ENCODE assay signal across 19 cellular contexts in the genomic region with DNA sequence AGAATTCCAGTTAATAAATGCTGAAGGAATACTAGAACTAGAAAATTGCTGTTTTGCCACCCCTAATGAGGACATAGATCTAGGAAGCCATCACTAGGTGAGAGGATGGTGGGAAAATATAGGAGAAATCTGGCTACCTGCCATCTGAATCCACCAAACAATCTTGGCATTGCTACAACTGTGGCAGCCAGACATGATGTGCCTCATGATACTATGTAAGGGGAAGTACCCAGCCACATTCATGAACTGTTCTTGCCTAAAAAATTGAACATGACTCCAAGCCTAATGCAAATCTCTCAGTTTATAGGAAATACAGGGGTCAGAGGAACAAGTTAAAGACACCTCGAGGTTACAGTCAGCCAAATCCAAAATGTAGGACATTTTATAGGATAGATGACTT.
DNase-seq lines count a peak whose midpoint lies in the region; ATAC-seq and TF ChIP-seq lines count a peak whose summit lies in the region.
"Had no signal": no experiment of that assay in that cellular context is flagged by ENCODE, and none has a peak within 500 bp of the region (broad histone marks: within the 10 kb centered on the region; RNA-seq: fewer than 3 reads in every experiment).

No MANE protein-coding gene starts in this region.

- no peaks in the 10 kb centered on the region for H4K20me1 ChIP-seq in hepatocyte (ENCODE audit: insufficient read depth, poor library complexity, severe bottlenecking)

- H3K4me2 ChIP-seq in hepatocyte: no peak overlapping the region
- H3K4me2 ChIP-seq: GM23338 had no signal

- no peaks in the 10 kb centered on the region for H3K9me3 ChIP-seq in HUES64 (ENCODE audit: insufficient read depth, low read depth, low read length)
- H3K9me3 ChIP-seq in hepatocyte (ENCODE audit: low read depth): no peaks in the 10 kb centered on the region
- H3K9me3 ChIP-seq: prostate gland, tibial artery had no signal

- H3K4me1 ChIP-seq in HUES64 (ENCODE audit: insufficient read depth, low read length) (no peaks in the 10 kb centered on the region), foreskin keratinocyte (no peaks in the 10 kb centered on the region), hepatocyte (ENCODE audit: insufficient read depth) (no peaks in the 10 kb centered on the region)
- H3K4me1 ChIP-seq: prostate gland had no signal

- H3K4me3 ChIP-seq in HUES64 (ENCODE audit: low read length) (no peak overlapping the region), hepatocyte (no peak overlapping the region)
- H3K4me3 ChIP-seq: GM23338, prostate gland, tibial artery had no signal

- no peak for DNase-seq in activated T-cell treated with anti-CD3 and anti-CD28 coated beads, Interleukin-2, amount 50 U/mL, for 24 hours
- DNase-seq in activated T-cell treated with anti-CD3 and anti-CD28 coated beads, Interleukin-2, amount 50 U/mL, for 48 hours: no peak
- DNase-seq in activated CD8-positive, alpha-beta T cell treated with anti-CD3 and anti-CD28 coated beads for 36 hours: no peak
- DNase-seq in natural killer cell treated with Interleukin-12 subunit alpha and Interleukin-12 subunit beta and Interleukin-15 and Interleukin-18, amount 100 ng/mL, for 72 hours (ENCODE audit: low spot score): no peak
- DNase-seq in foreskin keratinocyte (no peak), NCI-H1930 (lab: John Stamatoyannopoulos, UW) (no peak), hepatocyte (ENCODE audit: low spot score) (no peak)
- DNase-seq: activated CD4-positive, alpha-beta T cell treated with anti-CD3 and anti-CD28 coated beads, Interleukin-2, amount 50 U/mL, for 48 hours; cortex of kidney; DMS79 treated with DMSO at 0.1 percent for 48 hours; KG1; NCI-H1092; Right ventricle myocardium superior; stimulated activated naive CD4-positive, alpha-beta T cell; tibial artery had no signal

- TF ChIP-seq CTCF in activated CD8-positive, alpha-beta T cell treated with anti-CD3 and anti-CD28 coated beads for 36 hours (IDR thresholded peaks at IDR 0.05): no peak
- TF ChIP-seq CTCF in foreskin keratinocyte (conservative IDR thresholded peaks at IDR 0.05): no peak
- no peak for TF ChIP-seq CTCF in hepatocyte (IDR thresholded peaks at IDR 0.05; ENCODE audit: poor library complexity)

- no peak for ATAC-seq in activated CD8-positive, alpha-beta T cell treated with anti-CD3 and anti-CD28 coated beads for 36 hours
- ATAC-seq in natural killer cell treated with Interleukin-12 subunit alpha and Interleukin-12 subunit beta and Interleukin-15 and Interleukin-18, amount 100 ng/mL, for 72 hours: no peak
- ATAC-seq in foreskin keratinocyte: no peak
- ATAC-seq: GM23338 had no signal

- 93% methylated on average over 1 of the region's 1 CpG for WGBS in HUES64
- 93% methylated on average over 1 of the region's 1 CpG for WGBS in hepatocyte (ENCODE audit: low lambda C conversion rate, missing lambda C conversion rate)

- H3K9ac ChIP-seq in HUES64 (ENCODE audit: low read depth, low read length): 0 out of 2 replicates have a peak overlapping the region, but pooled peaks have one; percentile 14

- no peaks in the 10 kb centered on the region for H3K9me3 Mint-ChIP-seq in activated T-cell treated with anti-CD3 and anti-CD28 coated beads, Interleukin-2, amount 50 U/mL, for 24 hours
- H3K9me3 Mint-ChIP-seq in activated CD8-positive, alpha-beta T cell treated with anti-CD3 and anti-CD28 coated beads for 36 hours: no peaks in the 10 kb centered on the region
- no peaks in the 10 kb centered on the region for H3K9me3 Mint-ChIP-seq in natural killer cell treated with Interleukin-12 subunit alpha and Interleukin-12 subunit beta and Interleukin-15 and Interleukin-18, amount 100 ng/mL, for 72 hours
- H3K9me3 Mint-ChIP-seq: CD14-positive monocyte, GM23338 had no signal

- no peaks in the 10 kb centered on the region for H3K27me3 Mint-ChIP-seq in activated T-cell treated with anti-CD3 and anti-CD28 coated beads, Interleukin-2, amount 50 U/mL, for 24 hours
- H3K27me3 Mint-ChIP-seq in activated CD8-positive, alpha-beta T cell treated with anti-CD3 and anti-CD28 coated beads for 36 hours: no peaks in the 10 kb centered on the region
- no peaks in the 10 kb centered on the region for H3K27me3 Mint-ChIP-seq in natural killer cell treated with Interleukin-12 subunit alpha and Interleukin-12 subunit beta and Interleukin-15 and Interleukin-18, amount 100 ng/mL, for 72 hours

- peaks cover 8% of the 10 kb centered on the region for H3K4me1 Mint-ChIP-seq in activated T-cell treated with anti-CD3 and anti-CD28 coated beads, Interleukin-2, amount 50 U/mL, for 24 hours (ENCODE audit: low read depth)
- peaks cover 5% of the 10 kb centered on the region for H3K4me1 Mint-ChIP-seq in activated CD8-positive, alpha-beta T cell treated with anti-CD3 and anti-CD28 coated beads for 36 hours (ENCODE audit: low read depth)
- peaks cover 10 to 17% of the 10 kb centered on the region in 2 donors for H3K4me1 Mint-ChIP-seq in natural killer cell treated with Interleukin-12 subunit alpha and Interleukin-12 subunit beta and Interleukin-15 and Interleukin-18, amount 100 ng/mL, for 72 hours (ENCODE audit: low read depth in 2 of 2)
- H3K4me1 Mint-ChIP-seq: GM23338 had no signal

- peaks cover 86% of the 10 kb centered on the region for H3K36me3 Mint-ChIP-seq in activated T-cell treated with anti-CD3 and anti-CD28 coated beads, Interleukin-2, amount 50 U/mL, for 24 hours (ENCODE audit: low read depth)
- peaks cover 39% of the 10 kb centered on the region for H3K36me3 Mint-ChIP-seq in activated CD8-positive, alpha-beta T cell treated with anti-CD3 and anti-CD28 coated beads for 36 hours (ENCODE audit: low read depth)
- peaks cover 19% of the 10 kb centered on the region for H3K36me3 Mint-ChIP-seq in natural killer cell treated with Interleukin-12 subunit alpha and Interleukin-12 subunit beta and Interleukin-15 and Interleukin-18, amount 100 ng/mL, for 72 hours

- no peaks in the 10 kb centered on the region for H3K27me3 ChIP-seq in HUES64 (ENCODE audit: insufficient read depth, low read length)
- H3K27me3 ChIP-seq in foreskin keratinocyte: no peaks in the 10 kb centered on the region
- no peaks in the 10 kb centered on the region for H3K27me3 ChIP-seq in hepatocyte
- H3K27me3 ChIP-seq: tibial artery had no signal

- no peaks in the 10 kb centered on the region for H3K9me2 ChIP-seq in hepatocyte (replicated peaks; ENCODE audit: insufficient read depth)

- POLR2A ChIA-PET in activated CD8-positive, alpha-beta T cell treated with anti-CD3 and anti-CD28 coated beads for 36 hours (lab: Charles Lee): no interaction called here

- no peaks in the 10 kb centered on the region for H3K79me2 ChIP-seq in hepatocyte

- peak overlapping the region; percentile 76 for H3K27ac Mint-ChIP-seq in activated T-cell treated with anti-CD3 and anti-CD28 coated beads, Interleukin-2, amount 50 U/mL, for 24 hours
- peak overlapping the region; percentile 76 for H3K27ac Mint-ChIP-seq in activated CD8-positive, alpha-beta T cell treated with anti-CD3 and anti-CD28 coated beads for 36 hours
- H3K27ac Mint-ChIP-seq in natural killer cell treated with Interleukin-12 subunit alpha and Interleukin-12 subunit beta and Interleukin-15 and Interleukin-18, amount 100 ng/mL, for 72 hours: peak overlapping the region; percentile 55 to 76
- H3K27ac Mint-ChIP-seq: GM23338 had no signal

- H3K36me3 ChIP-seq in HUES64 (ENCODE audit: insufficient read depth, low read length): peaks cover 3% of the 10 kb centered on the region
- no peaks in the 10 kb centered on the region for H3K36me3 ChIP-seq in hepatocyte (replicated peaks; ENCODE audit: insufficient read depth, low read depth)
- H3K36me3 ChIP-seq: prostate gland had no signal

- H3K27ac ChIP-seq in HUES64 (ENCODE audit: low read depth, low read length) (no peak overlapping the region), foreskin keratinocyte (no peak overlapping the region), hepatocyte (no peak overlapping the region)
- H3K27ac ChIP-seq: prostate gland, tibial artery had no signal

- CTCF ChIA-PET in activated CD8-positive, alpha-beta T cell treated with anti-CD3 and anti-CD28 coated beads for 36 hours (lab: Charles Lee): interaction anchor here (0.8 to 3.7 kb wide), 3 partner anchors 8 to 13 kb away, joined by 3 to 12 read pairs (median 3); no protein-coding TSS in a partner anchor

- no peak overlapping the region for H2AFZ ChIP-seq in hepatocyte
- H2AFZ ChIP-seq: GM23338 had no signal

- intact Hi-C loops in activated CD8-positive, alpha-beta T cell treated with anti-CD3 and anti-CD28 coated beads for 36 hours (cut with micrococcal nuclease): no loop called here

- H3K4me3 Mint-ChIP-seq in activated T-cell treated with anti-CD3 and anti-CD28 coated beads, Interleukin-2, amount 50 U/mL, for 24 hours: no peak overlapping the region
- no peak overlapping the region for H3K4me3 Mint-ChIP-seq in activated CD8-positive, alpha-beta T cell treated with anti-CD3 and anti-CD28 coated beads for 36 hours
- no peak overlapping the region for H3K4me3 Mint-ChIP-seq in natural killer cell treated with Interleukin-12 subunit alpha and Interleukin-12 subunit beta and Interleukin-15 and Interleukin-18, amount 100 ng/mL, for 72 hours
- H3K4me3 Mint-ChIP-seq: CD14-positive monocyte, GM23338 had no signal
